ENCODE assay signal across 1 cellular context in the genomic region with DNA sequence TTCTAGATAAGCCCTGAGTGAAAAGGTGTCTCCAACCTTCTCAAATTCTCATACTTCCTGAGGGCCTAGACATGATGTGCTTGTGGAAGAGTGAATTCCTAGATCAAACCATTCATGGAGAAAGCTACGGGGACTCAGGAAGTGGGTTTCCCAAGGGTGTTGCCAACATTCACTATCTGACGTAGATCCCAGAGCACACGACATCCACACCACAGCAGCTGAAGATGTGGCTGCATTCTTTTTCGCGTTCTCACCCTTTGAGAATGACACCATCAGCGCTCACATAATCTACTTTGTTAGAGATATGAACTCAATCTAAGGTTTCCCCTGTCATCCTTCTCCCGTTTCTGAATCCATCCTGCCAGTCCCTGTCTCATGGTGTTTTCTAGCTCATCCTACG.
TF ChIP-seq lines count a peak whose summit lies in the region.

No MANE protein-coding gene starts in this region.

TF ChIP-seq in GM23338, 12 proteins besides CTCF, POLR2A, EP300 and RAD21 (continued from another document):
- TF ChIP-seq, protein P1, sequence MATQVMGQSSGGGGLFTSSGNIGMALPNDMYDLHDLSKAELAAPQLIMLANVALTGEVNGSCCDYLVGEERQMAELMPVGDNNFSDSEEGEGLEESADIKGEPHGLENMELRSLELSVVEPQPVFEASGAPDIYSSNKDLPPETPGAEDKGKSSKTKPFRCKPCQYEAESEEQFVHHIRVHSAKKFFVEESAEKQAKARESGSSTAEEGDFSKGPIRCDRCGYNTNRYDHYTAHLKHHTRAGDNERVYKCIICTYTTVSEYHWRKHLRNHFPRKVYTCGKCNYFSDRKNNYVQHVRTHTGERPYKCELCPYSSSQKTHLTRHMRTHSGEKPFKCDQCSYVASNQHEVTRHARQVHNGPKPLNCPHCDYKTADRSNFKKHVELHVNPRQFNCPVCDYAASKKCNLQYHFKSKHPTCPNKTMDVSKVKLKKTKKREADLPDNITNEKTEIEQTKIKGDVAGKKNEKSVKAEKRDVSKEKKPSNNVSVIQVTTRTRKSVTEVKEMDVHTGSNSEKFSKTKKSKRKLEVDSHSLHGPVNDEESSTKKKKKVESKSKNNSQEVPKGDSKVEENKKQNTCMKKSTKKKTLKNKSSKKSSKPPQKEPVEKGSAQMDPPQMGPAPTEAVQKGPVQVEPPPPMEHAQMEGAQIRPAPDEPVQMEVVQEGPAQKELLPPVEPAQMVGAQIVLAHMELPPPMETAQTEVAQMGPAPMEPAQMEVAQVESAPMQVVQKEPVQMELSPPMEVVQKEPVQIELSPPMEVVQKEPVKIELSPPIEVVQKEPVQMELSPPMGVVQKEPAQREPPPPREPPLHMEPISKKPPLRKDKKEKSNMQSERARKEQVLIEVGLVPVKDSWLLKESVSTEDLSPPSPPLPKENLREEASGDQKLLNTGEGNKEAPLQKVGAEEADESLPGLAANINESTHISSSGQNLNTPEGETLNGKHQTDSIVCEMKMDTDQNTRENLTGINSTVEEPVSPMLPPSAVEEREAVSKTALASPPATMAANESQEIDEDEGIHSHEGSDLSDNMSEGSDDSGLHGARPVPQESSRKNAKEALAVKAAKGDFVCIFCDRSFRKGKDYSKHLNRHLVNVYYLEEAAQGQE (IDR thresholded peaks at IDR 0.05; ENCODE audit: unreplicated experiment): no peak
- TF ChIP-seq EZH2phosphoT487 (IDR thresholded peaks at IDR 0.05; ENCODE audit: unreplicated experiment): no peak
- TF ChIP-seq CREB1 (CRISPR knock-in tag; IDR thresholded peaks at IDR 0.05; ENCODE audit: low read depth): no peak
- TF ChIP-seq STAT1 (IDR thresholded peaks at IDR 0.05; ENCODE audit: unreplicated experiment): no peak
- TF ChIP-seq ZNF331 (CRISPR knock-in tag; IDR thresholded peaks at IDR 0.05; ENCODE audit: low read depth): no peak
- TF ChIP-seq, protein P2, sequence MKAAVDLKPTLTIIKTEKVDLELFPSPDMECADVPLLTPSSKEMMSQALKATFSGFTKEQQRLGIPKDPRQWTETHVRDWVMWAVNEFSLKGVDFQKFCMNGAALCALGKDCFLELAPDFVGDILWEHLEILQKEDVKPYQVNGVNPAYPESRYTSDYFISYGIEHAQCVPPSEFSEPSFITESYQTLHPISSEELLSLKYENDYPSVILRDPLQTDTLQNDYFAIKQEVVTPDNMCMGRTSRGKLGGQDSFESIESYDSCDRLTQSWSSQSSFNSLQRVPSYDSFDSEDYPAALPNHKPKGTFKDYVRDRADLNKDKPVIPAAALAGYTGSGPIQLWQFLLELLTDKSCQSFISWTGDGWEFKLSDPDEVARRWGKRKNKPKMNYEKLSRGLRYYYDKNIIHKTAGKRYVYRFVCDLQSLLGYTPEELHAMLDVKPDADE (IDR thresholded peaks at IDR 0.05): no peak
- TF ChIP-seq, protein P3, sequence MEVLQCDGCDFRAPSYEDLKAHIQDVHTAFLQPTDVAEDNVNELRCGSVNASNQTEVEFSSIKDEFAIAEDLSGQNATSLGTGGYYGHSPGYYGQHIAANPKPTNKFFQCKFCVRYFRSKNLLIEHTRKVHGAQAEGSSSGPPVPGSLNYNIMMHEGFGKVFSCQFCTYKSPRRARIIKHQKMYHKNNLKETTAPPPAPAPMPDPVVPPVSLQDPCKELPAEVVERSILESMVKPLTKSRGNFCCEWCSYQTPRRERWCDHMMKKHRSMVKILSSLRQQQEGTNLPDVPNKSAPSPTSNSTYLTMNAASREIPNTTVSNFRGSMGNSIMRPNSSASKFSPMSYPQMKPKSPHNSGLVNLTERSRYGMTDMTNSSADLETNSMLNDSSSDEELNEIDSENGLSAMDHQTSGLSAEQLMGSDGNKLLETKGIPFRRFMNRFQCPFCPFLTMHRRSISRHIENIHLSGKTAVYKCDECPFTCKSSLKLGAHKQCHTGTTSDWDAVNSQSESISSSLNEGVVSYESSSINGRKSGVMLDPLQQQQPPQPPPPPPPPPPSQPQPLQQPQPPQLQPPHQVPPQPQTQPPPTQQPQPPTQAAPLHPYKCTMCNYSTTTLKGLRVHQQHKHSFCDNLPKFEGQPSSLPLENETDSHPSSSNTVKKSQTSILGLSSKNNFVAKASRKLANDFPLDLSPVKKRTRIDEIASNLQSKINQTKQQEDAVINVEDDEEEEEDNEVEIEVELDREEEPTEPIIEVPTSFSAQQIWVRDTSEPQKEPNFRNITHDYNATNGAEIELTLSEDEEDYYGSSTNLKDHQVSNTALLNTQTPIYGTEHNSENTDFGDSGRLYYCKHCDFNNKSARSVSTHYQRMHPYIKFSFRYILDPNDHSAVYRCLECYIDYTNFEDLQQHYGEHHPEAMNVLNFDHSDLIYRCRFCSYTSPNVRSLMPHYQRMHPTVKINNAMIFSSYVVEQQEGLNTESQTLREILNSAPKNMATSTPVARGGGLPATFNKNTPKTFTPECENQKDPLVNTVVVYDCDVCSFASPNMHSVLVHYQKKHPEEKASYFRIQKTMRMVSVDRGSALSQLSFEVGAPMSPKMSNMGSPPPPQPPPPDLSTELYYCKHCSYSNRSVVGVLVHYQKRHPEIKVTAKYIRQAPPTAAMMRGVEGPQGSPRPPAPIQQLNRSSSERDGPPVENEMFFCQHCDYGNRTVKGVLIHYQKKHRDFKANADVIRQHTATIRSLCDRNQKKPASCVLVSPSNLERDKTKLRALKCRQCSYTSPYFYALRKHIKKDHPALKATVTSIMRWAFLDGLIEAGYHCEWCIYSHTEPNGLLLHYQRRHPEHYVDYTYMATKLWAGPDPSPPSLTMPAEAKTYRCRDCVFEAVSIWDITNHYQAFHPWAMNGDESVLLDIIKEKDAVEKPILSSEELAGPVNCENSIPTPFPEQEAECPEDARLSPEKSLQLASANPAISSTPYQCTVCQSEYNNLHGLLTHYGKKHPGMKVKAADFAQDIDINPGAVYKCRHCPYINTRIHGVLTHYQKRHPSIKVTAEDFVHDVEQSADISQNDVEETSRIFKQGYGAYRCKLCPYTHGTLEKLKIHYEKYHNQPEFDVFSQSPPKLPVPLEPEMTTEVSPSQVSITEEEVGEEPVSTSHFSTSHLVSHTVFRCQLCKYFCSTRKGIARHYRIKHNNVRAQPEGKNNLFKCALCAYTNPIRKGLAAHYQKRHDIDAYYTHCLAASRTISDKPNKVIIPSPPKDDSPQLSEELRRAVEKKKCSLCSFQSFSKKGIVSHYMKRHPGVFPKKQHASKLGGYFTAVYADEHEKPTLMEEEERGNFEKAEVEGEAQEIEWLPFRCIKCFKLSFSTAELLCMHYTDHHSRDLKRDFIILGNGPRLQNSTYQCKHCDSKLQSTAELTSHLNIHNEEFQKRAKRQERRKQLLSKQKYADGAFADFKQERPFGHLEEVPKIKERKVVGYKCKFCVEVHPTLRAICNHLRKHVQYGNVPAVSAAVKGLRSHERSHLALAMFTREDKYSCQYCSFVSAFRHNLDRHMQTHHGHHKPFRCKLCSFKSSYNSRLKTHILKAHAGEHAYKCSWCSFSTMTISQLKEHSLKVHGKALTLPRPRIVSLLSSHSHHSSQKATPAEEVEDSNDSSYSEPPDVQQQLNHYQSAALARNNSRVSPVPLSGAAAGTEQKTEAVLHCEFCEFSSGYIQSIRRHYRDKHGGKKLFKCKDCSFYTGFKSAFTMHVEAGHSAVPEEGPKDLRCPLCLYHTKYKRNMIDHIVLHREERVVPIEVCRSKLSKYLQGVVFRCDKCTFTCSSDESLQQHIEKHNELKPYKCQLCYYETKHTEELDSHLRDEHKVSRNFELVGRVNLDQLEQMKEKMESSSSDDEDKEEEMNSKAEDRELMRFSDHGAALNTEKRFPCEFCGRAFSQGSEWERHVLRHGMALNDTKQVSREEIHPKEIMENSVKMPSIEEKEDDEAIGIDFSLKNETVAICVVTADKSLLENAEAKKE (CRISPR knock-in tag; IDR thresholded peaks at IDR 0.05): no peak
- TF ChIP-seq NANOG (IDR thresholded peaks at IDR 0.05; ENCODE audit: borderline replicate concordance): no peak
- TF ChIP-seq JUNB (IDR thresholded peaks at IDR 0.05; ENCODE audit: unreplicated experiment): no peak
- no peak for TF ChIP-seq ZNF114 (CRISPR knock-in tag; IDR thresholded peaks at IDR 0.05)
- TF ChIP-seq POLR2AphosphoS5 (IDR thresholded peaks at IDR 0.05; ENCODE audit: low read depth): no peak
